In genomic region chr7:158781217-158781975, GRCh38 we compare ENCODE assay signal across 21 cellular contexts.
"Had no signal": no experiment of that assay in that cellular context is flagged by ENCODE, and none has a peak within 500 bp of the region (broad histone marks: within the 10 kb centered on the region; RNA-seq: fewer than 3 reads in every experiment).

No MANE protein-coding gene starts in this region.

- H3K79me2 ChIP-seq: parathyroid adenoma had no signal

- FAIRE-seq: frontal cortex had no signal

- H3K9ac ChIP-seq: parathyroid adenoma had no signal

- H3K27ac ChIP-seq: body of pancreas, parathyroid adenoma, spleen had no signal

- H3K9me3 ChIP-seq: body of pancreas, spleen, upper lobe of left lung had no signal

- H3K9me3 Mint-ChIP-seq: activated CD8-positive, alpha-beta T cell treated with anti-CD3 and anti-CD28 coated beads for 36 hours; activated naive CD4-positive, alpha-beta T cell treated with anti-CD3 and anti-CD28 coated beads, Interleukin-2, amount 10 ng/mL, durations not matched to agents 7 days and 5 days; dendritic cell treated with granulocyte-macrophage colony-stimulating factor and Interleukin-4, amounts not matched to agents 40 ng/mL and 50 ng/mL, for 4 days had no signal

- H2AFZ ChIP-seq: parathyroid adenoma had no signal

- ATAC-seq: activated CD8-positive, alpha-beta memory T cell treated with anti-CD3 and anti-CD28 coated beads, Interleukin-2, amount 10 ng/mL, durations not matched to agents 7 days and 5 days; activated CD8-positive, alpha-beta T cell treated with anti-CD3 and anti-CD28 coated beads for 36 hours; body of pancreas had no signal

- H3K4me3 Mint-ChIP-seq: activated CD4-positive, alpha-beta T cell treated with anti-CD3 and anti-CD28 coated beads, Interleukin-2, amount 10 ng/mL, durations not matched to agents 7 days and 5 days; activated CD8-positive, alpha-beta memory T cell treated with anti-CD3 and anti-CD28 coated beads, Interleukin-2, amount 10 ng/mL, durations not matched to agents 7 days and 5 days; activated CD8-positive, alpha-beta T cell treated with anti-CD3 and anti-CD28 coated beads for 36 hours; activated naive CD4-positive, alpha-beta T cell treated with anti-CD3 and anti-CD28 coated beads, Interleukin-2, amount 10 ng/mL, durations not matched to agents 7 days and 5 days; dendritic cell treated with granulocyte-macrophage colony-stimulating factor and Interleukin-4, amounts not matched to agents 40 ng/mL and 50 ng/mL, for 4 days had no signal

- DNase-seq: activated CD4-positive, alpha-beta T cell treated with anti-CD3 and anti-CD28 coated beads, Interleukin-2, amount 10 ng/mL, durations not matched to agents 7 days and 5 days; activated CD4-positive, CD25-positive, alpha-beta regulatory T cell treated with anti-CD3 and anti-CD28 coated beads, Interleukin-2, amount 50 U/mL, for 72 hours; activated CD8-positive, alpha-beta memory T cell treated with anti-CD3 and anti-CD28 coated beads, Interleukin-2, amount 10 ng/mL, durations not matched to agents 7 days and 5 days; activated CD8-positive, alpha-beta T cell treated with anti-CD3 and anti-CD28 coated beads for 36 hours; activated effector memory CD4-positive, alpha-beta T cell treated with anti-CD3 and anti-CD28 coated beads, Interleukin-2, amount 50 U/mL, for 16 hours; activated naive CD4-positive, alpha-beta T cell treated with anti-CD3 and anti-CD28 coated beads, Interleukin-2, amount 10 ng/mL, durations not matched to agents 7 days and 5 days; activated T-cell treated with anti-CD3 and anti-CD28 coated beads for 4 hours; amygdala; body of pancreas; caudate nucleus; effector CD4-positive, alpha-beta T cell; hippocampal formation; nucleus accumbens; retina; spleen; stimulated activated CD4-positive, alpha-beta T cell treated with anti-CD3 and anti-CD28 coated beads, Interleukin-4, amount 100 ng/mL, for 1 hour; stimulated activated naive CD4-positive, alpha-beta T cell; upper lobe of left lung had no signal

- H3K27ac Mint-ChIP-seq: activated CD4-positive, alpha-beta T cell treated with anti-CD3 and anti-CD28 coated beads, Interleukin-2, amount 10 ng/mL, durations not matched to agents 7 days and 5 days; activated CD8-positive, alpha-beta memory T cell treated with anti-CD3 and anti-CD28 coated beads, Interleukin-2, amount 10 ng/mL, durations not matched to agents 7 days and 5 days; activated CD8-positive, alpha-beta T cell treated with anti-CD3 and anti-CD28 coated beads for 36 hours; activated naive CD4-positive, alpha-beta T cell treated with anti-CD3 and anti-CD28 coated beads, Interleukin-2, amount 10 ng/mL, durations not matched to agents 7 days and 5 days; dendritic cell treated with granulocyte-macrophage colony-stimulating factor and Interleukin-4, amounts not matched to agents 40 ng/mL and 50 ng/mL, for 4 days had no signal

- H3K27me3 ChIP-seq: body of pancreas, spleen, upper lobe of left lung had no signal

- H3K27me3 Mint-ChIP-seq: activated CD4-positive, alpha-beta T cell treated with anti-CD3 and anti-CD28 coated beads, Interleukin-2, amount 10 ng/mL, durations not matched to agents 7 days and 5 days; activated CD8-positive, alpha-beta memory T cell treated with anti-CD3 and anti-CD28 coated beads, Interleukin-2, amount 10 ng/mL, durations not matched to agents 7 days and 5 days; activated CD8-positive, alpha-beta T cell treated with anti-CD3 and anti-CD28 coated beads for 36 hours; activated naive CD4-positive, alpha-beta T cell treated with anti-CD3 and anti-CD28 coated beads, Interleukin-2, amount 10 ng/mL, durations not matched to agents 7 days and 5 days; dendritic cell treated with granulocyte-macrophage colony-stimulating factor and Interleukin-4, amounts not matched to agents 40 ng/mL and 50 ng/mL, for 4 days had no signal

- H3K4me3 ChIP-seq: body of pancreas, spleen, upper lobe of left lung had no signal
